4 cellular contexts compared by ENCODE assay signal in the genomic region with DNA sequence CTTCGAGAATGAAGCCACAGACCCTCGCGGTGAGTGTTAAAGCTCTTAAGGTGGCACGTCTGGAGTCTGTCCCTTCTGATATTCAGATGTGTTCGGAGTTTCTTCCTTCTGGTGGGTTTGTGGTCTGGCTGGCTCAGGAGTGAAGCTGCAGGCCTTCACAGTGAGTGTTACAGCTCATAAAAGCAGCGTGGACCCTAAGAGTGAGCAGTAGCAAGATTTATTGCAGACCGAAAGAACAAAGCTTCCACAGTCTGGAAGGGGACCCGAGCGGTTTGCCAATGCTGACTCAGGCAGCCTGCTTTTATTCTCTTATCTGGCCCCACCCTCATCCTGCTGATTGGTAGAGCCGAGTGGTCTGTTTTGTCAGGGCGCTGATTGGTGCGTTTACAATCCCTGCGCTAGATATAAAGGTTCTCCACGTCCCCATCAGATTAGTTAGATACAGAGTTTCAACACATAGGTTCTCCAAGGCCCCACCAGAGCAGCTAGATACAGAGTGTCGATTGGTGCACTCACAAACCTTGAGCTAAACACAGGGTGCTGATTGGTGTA.
DNase-seq lines count a peak whose midpoint lies in the region; TF ChIP-seq lines count a peak whose summit lies in the region.
"Not testable (repeated sequence)": the region's sequence is repeated elsewhere in the genome, so short reads cannot be mapped to it uniquely, and the experiment has no call there.

No MANE protein-coding gene starts in this region.

- H3K79me1 ChIP-seq in trophoblast cell (ENCODE audit: low read length), result peaks cover 11% of the 10 kb centered on the region

- H3K4me3 ChIP-seq in trophoblast cell (ENCODE audit: low read depth, low read length), result not testable (repeated sequence)
- H3K4me3 ChIP-seq in testis, result peak overlapping the region in 1 of 2 donors; percentile 31

- intact Hi-C loops in testis (cut with DNase I; ENCODE audit: low total_unique reads), result not testable (repeated sequence)

- H3K18ac ChIP-seq in trophoblast cell (ENCODE audit: low read length), result not testable (repeated sequence)

- H4K8ac ChIP-seq in trophoblast cell (ENCODE audit: low read depth, low read length), result not testable (repeated sequence)

- DNase-seq in islet precursor cell, result peak; percentile 61
- DNase-seq in mesenteric fat pad (ENCODE audit: low spot score), result peak; percentile 55
- not testable (repeated sequence) for DNase-seq in trophoblast cell
- DNase-seq in testis, result peak; percentile 62

- not testable (repeated sequence) for H3K27ac ChIP-seq in trophoblast cell (ENCODE audit: low read depth, low read length); testis

- not testable (repeated sequence) for H3K4ac ChIP-seq in trophoblast cell (ENCODE audit: low read depth, low read length)

- not testable (repeated sequence) for TF ChIP-seq CTCF in testis (IDR thresholded peaks at IDR 0.05)

- H4K91ac ChIP-seq in trophoblast cell (ENCODE audit: low read depth, low read length), result peak overlapping the region; percentile 77

- peak overlapping the region; percentile 43 for H2BK120ac ChIP-seq in trophoblast cell (ENCODE audit: insufficient read depth, low read length, poor library complexity)

- peak overlapping the region; percentile 40 for H2BK5ac ChIP-seq in trophoblast cell (ENCODE audit: low read depth, low read length, poor library complexity)

- H2AFZ ChIP-seq in trophoblast cell (ENCODE audit: insufficient read depth, low read length, poor library complexity), result not testable (repeated sequence)

- not testable (repeated sequence) for H3K4me1 ChIP-seq in trophoblast cell (ENCODE audit: control insufficient read depth in 1 of 2, insufficient read depth in 2 of 2, low read length in 2 of 2); testis

- H2AK5ac ChIP-seq in trophoblast cell (ENCODE audit: low read length), result peak overlapping the region; percentile 21

- H2BK12ac ChIP-seq in trophoblast cell (ENCODE audit: low read length), result peak overlapping the region; percentile 51

- WGBS in trophoblast cell (ENCODE audit: extremely low coverage, insufficient coverage, insufficient read length), result no CpG with 5 or more reads among the region's 15 CpGs
- WGBS in testis, 2 donors, result 56 to 68% methylated on average over 11 to 15 of the region's 15 CpGs

- H3K79me2 ChIP-seq in trophoblast cell (ENCODE audit: control insufficient read depth, insufficient read depth, low read length, poor library complexity), result not testable (repeated sequence)

- H3K4me2 ChIP-seq in trophoblast cell (ENCODE audit: low read length), result not testable (repeated sequence)

- H4K12ac ChIP-seq in trophoblast cell (ENCODE audit: low read depth, low read length), result not testable (repeated sequence)

- not testable (repeated sequence) for H3K36me3 ChIP-seq in trophoblast cell (ENCODE audit: control insufficient read depth in 1 of 2, insufficient read depth in 2 of 2, low read length in 2 of 2); testis (ENCODE audit: low read depth, missing control alignments)

- not testable (repeated sequence) for TF ChIP-seq POLR2A in testis (IDR thresholded peaks at IDR 0.05)

- not testable (repeated sequence) for H3K27me3 ChIP-seq in trophoblast cell (ENCODE audit: insufficient read depth, low read length); testis

- H3K23ac ChIP-seq in trophoblast cell (ENCODE audit: low read length), result not testable (repeated sequence)

- H3K14ac ChIP-seq in trophoblast cell (ENCODE audit: low read length), result not testable (repeated sequence)

- not testable (repeated sequence) for H3K9ac ChIP-seq in trophoblast cell (ENCODE audit: low read length)

- H3K9me3 ChIP-seq in trophoblast cell (ENCODE audit: insufficient read depth, low read depth, low read length); testis: not testable (repeated sequence)
